ENCODE assay signal across 8 cellular contexts in the genomic region with DNA sequence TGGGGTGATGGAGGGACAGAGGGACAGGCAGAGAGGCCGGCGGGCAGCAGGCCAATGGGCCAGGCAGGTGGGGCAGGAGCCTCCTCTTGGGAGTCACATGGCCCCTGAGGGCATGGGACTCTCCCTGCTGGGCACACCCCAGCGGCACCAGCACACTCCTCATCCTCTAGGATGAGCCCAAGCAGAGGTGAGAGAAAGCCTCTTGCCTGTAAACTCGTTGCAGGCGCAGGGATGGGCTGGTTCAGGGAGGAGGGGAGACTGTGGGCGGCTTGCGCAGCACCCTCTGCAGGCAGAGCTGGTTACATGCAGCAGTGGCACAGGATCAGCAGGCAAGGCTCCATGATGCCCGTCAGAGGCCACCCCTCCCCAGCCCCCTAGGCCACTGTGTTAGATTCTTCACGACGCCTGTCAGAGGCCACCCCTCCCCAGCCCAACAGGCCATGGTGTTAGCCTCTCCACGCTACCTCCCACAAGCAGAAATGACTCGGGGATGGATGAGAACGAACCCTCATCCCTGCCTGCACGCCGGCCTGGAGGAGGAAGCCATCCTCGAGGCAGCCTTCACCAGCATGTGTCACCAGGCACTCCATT.
DNase-seq lines count a peak whose midpoint lies in the region; ATAC-seq and TF ChIP-seq lines count a peak whose summit lies in the region.

No MANE protein-coding gene starts in this region.

- TF ChIP-seq CTCF in GM20000 (IDR thresholded peaks at IDR 0.05; ENCODE audit: extremely low read depth, missing control alignments) (peak; percentile 19), WERI-Rb-1 (IDR thresholded peaks at IDR 0.05; ENCODE audit: low read depth, low read length) (peak; percentile 96), kidney epithelial cell (IDR thresholded peaks at IDR 0.05; ENCODE audit: insufficient read depth, low read length, poor library complexity, severe bottlenecking) (peak; percentile 37)

- peak; percentile 2 for DNase-seq in CD1c-positive myeloid dendritic cell (ENCODE audit: extremely low spot score)
- DNase-seq in GM20000 (ENCODE audit: low spot score): no peak
- peak; percentile 84 for DNase-seq in WERI-Rb-1
- no peak for DNase-seq in kidney epithelial cell (ENCODE audit: low read depth)
- DNase-seq in HK-2 (ENCODE audit: unreplicated experiment): no peak
- no peak for DNase-seq in 8988T
- DNase-seq in NCI-H2029 (lab: John Stamatoyannopoulos, UW): no peak

- no peaks in the 10 kb centered on the region for H3K9me3 ChIP-seq in WERI-Rb-1 (ENCODE audit: severe bottlenecking)

- ATAC-seq in GM18498 (IDR thresholded peaks at IDR 0.05; ENCODE audit: unreplicated experiment): no peak

- peak overlapping the region; percentile 44 for H3K27ac ChIP-seq in WERI-Rb-1

- H3K36me3 ChIP-seq in WERI-Rb-1: no peaks in the 10 kb centered on the region
- no peaks in the 10 kb centered on the region for H3K36me3 ChIP-seq in kidney epithelial cell (ENCODE audit: control insufficient read depth, insufficient read depth, low read length)

- H3K4me3 ChIP-seq in WERI-Rb-1 (ENCODE audit: low read depth, low read length): no peak overlapping the region
- H3K4me3 ChIP-seq in kidney epithelial cell (ENCODE audit: low read depth, low read length): no peak overlapping the region

- no peaks in the 10 kb centered on the region for H3K27me3 ChIP-seq in WERI-Rb-1 (ENCODE audit: insufficient read depth, low read depth, severe bottlenecking)
- no peaks in the 10 kb centered on the region for H3K27me3 ChIP-seq in kidney epithelial cell (ENCODE audit: control insufficient read depth, insufficient read depth, low read length)

Comparison
In these comparisons a context has a peak if more than half of its experiments do, and no peak if none do; other contexts are left out.
1. DNase-seq: peak in CD1c-positive myeloid dendritic cell (single experiment) and WERI-Rb-1 (single experiment); none in GM20000 (single experiment), kidney epithelial cell (single experiment), HK-2 (single experiment), 8988T (single experiment) and NCI-H2029 (single experiment).
2. CTCF ChIP-seq: peak in every context shown above with its lines; median percentile 96 in WERI-Rb-1; 37 in kidney epithelial cell; 19 in GM20000.